19 cellular contexts compared by ENCODE assay signal in the genomic region with DNA sequence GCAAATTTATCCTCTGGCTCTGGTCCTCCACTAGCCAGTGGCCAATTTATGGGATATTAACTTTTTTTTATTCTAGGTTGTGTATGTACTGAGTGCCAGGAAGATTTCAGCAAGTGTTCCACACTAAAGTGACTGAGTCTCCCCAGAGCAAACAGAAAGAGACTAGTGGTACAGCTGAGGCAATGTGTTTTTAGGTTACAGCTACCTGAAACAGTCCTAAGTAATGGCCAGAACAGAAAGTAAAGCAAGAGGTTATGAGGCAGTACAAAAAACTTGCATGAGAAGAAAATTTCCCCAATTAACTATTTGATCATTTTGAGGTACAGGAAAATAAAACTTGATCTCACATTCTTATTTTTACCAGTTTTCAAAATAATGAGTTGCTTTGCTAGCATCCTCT. TPM values are rescaled to one million over a fixed set of nuclear protein-coding genes. Genes with fewer than 3 reads are reported as not detected.
"Had no signal": no experiment of that assay in that cellular context is flagged by ENCODE, and none has a peak within 500 bp of the region (broad histone marks: within the 10 kb centered on the region; RNA-seq: fewer than 3 reads in every experiment).

No MANE protein-coding gene starts in this region.

- H3K9me3 ChIP-seq: gastrocnemius medialis, heart right ventricle, left lung, suprapubic skin, upper lobe of right lung had no signal

- H3K9me3 Mint-ChIP-seq: activated CD4-positive, alpha-beta T cell treated with anti-CD3 and anti-CD28 coated beads, Interleukin-2, amount 10 ng/mL, durations not matched to agents 24 days and 14 days; activated naive CD4-positive, alpha-beta T cell treated with anti-CD3 and anti-CD28 coated beads, Interleukin-2, amount 10 ng/mL, durations not matched to agents 7 days and 5 days; activated T-helper 2 cell treated with anti-CD3 and anti-CD28 coated beads, Interferon-gamma antibody, Interleukin-2, Interleukin-4, amounts not matched to agents 10 μg/mL and 5 μg/mL and 100 μg/mL, durations not matched to agents 14 hours and 24 hours and 36 hours; nephron had no signal

- H3K36me3 Mint-ChIP-seq: activated naive CD4-positive, alpha-beta T cell treated with anti-CD3 and anti-CD28 coated beads, Interleukin-2, amount 10 ng/mL, durations not matched to agents 7 days and 5 days had no signal

- DNase-seq: activated CD4-positive, alpha-beta T cell treated with anti-CD3 and anti-CD28 coated beads, Interleukin-2, amount 10 ng/mL, durations not matched to agents 24 days and 14 days; activated naive CD4-positive, alpha-beta T cell treated with anti-CD3 and anti-CD28 coated beads, Interleukin-2, amount 10 ng/mL, durations not matched to agents 7 days and 5 days; activated T-cell treated with anti-CD3 and anti-CD28 coated beads for 4 hours; central memory CD4-positive, alpha-beta T cell; cortex of kidney; effector CD8-positive, alpha-beta T cell; gastrocnemius medialis; heart right ventricle; islet precursor cell; left lung; stimulated activated CD4-positive, alpha-beta T cell treated with anti-CD3 and anti-CD28 coated beads, Interleukin-12 subunit alpha, Interleukin-12 subunit beta, amount 100 ng/mL, for 4 hours; stimulated activated CD4-positive, alpha-beta T cell treated with anti-CD3 and anti-CD28 coated beads, Interleukin-2, amount 100 ng/mL, for 48 hours; stimulated activated CD8-positive, alpha-beta memory T cell treated with anti-CD3 and anti-CD28 coated beads, Interleukin-4, amount 100 ng/mL, for 48 hours; stimulated activated naive CD8-positive, alpha-beta T cell treated with anti-CD3 and anti-CD28 coated beads, Interleukin-15, Interleukin-2, amounts not matched to agents 100 U/mL and 50 U/mL, for 24 hours; upper lobe of right lung had no signal

- ATAC-seq: gastrocnemius medialis; heart right ventricle; left lung; stimulated activated naive CD8-positive, alpha-beta T cell treated with anti-CD3 and anti-CD28 coated beads, Interleukin-15, Interleukin-2, amounts not matched to agents 100 U/mL and 50 U/mL, for 24 hours; upper lobe of right lung had no signal

- H3K27ac ChIP-seq: gastrocnemius medialis, heart right ventricle, left lung, suprapubic skin, upper lobe of right lung had no signal

- H3K27ac Mint-ChIP-seq: activated CD4-positive, alpha-beta T cell treated with anti-CD3 and anti-CD28 coated beads, Interleukin-2, amount 10 ng/mL, durations not matched to agents 24 days and 14 days; activated naive CD4-positive, alpha-beta T cell treated with anti-CD3 and anti-CD28 coated beads, Interleukin-2, amount 10 ng/mL, durations not matched to agents 7 days and 5 days; activated T-helper 2 cell treated with anti-CD3 and anti-CD28 coated beads, Interferon-gamma antibody, Interleukin-2, Interleukin-4, amounts not matched to agents 10 μg/mL and 5 μg/mL and 100 μg/mL, durations not matched to agents 14 hours and 24 hours and 36 hours; nephron had no signal

- H3K4me1 ChIP-seq: gastrocnemius medialis, heart right ventricle, left lung, suprapubic skin, upper lobe of right lung had no signal

- H3K4me1 Mint-ChIP-seq: activated CD4-positive, alpha-beta T cell treated with anti-CD3 and anti-CD28 coated beads, Interleukin-2, amount 10 ng/mL, durations not matched to agents 24 days and 14 days; activated naive CD4-positive, alpha-beta T cell treated with anti-CD3 and anti-CD28 coated beads, Interleukin-2, amount 10 ng/mL, durations not matched to agents 7 days and 5 days; nephron had no signal

- H3K4me3 Mint-ChIP-seq: activated CD4-positive, alpha-beta T cell treated with anti-CD3 and anti-CD28 coated beads, Interleukin-2, amount 10 ng/mL, durations not matched to agents 24 days and 14 days; activated naive CD4-positive, alpha-beta T cell treated with anti-CD3 and anti-CD28 coated beads, Interleukin-2, amount 10 ng/mL, durations not matched to agents 7 days and 5 days; nephron had no signal

- H3K36me3 ChIP-seq: gastrocnemius medialis, heart right ventricle, left lung, suprapubic skin, upper lobe of right lung had no signal

- H3K4me3 ChIP-seq: gastrocnemius medialis, heart right ventricle, left lung, suprapubic skin, upper lobe of right lung had no signal

RNA-seq across cellular contexts. Expression of a gene that starts 38.0 kb away (rescaled TPM):
- total RNA-seq: activated CD4-positive, alpha-beta T cell treated with anti-CD3 and anti-CD28 coated beads, Interleukin-2, amount 10 ng/mL, durations not matched to agents 24 days and 14 days; activated CD8-positive, alpha-beta memory T cell treated with anti-CD3 and anti-CD28 coated beads for 36 hours; gastrocnemius medialis; upper lobe of right lung had no signal
